ENCODE assay signal across 7 cellular contexts in the genomic region with DNA sequence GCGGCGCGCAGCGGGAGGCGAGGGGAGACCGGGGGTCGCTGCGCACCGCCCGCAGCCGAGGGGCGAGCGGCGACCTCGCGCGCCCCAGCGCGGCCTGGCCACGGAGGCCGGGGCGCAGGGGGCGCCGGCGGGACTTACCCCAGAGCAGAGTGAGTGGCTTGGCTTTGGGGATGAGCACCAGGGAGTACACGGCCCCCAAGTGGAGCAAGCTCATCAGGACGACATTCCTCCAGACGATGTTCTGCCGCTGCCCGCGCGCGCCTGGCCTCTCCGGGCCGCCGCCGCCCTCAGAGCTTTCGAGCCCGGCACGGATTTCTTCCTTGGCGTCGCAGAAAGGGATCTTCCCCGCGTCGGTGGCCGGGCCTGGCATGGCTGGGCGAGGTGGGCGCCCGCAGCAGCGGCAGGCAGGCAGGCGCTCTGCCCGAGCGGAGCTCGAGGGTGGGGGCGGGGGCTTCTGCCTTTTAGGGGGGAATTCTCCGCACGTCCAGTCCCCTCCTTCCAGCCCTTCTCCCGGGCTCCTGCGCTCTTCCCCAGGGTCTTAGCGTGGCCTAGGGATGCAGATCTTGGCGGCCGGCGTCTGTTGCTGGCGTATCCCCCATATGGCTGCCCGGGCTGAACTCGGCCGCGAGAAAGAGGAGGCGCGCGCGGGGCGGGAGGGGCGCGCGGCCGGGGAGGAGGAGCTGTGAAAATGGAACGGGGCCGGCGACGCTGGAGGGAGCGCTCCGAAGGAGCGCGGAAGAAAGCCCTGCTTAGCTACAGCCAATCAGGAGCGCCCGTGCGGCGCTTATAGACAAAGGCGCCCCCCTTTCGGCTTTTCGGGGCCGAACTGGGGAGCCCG. TPM values are rescaled to one million over a fixed set of nuclear protein-coding genes. Genes with fewer than 3 reads are reported as not detected.
DNase-seq lines count a peak whose midpoint lies in the region; ATAC-seq, FAIRE-seq and TF ChIP-seq lines count a peak whose summit lies in the region.

A gene (minus strand): TSS at position 629 of the 838 bp plus-strand sequence. CDS start 259 bp downstream, at position 370.

- H3K9ac ChIP-seq in keratinocyte (ENCODE audit: control insufficient read depth, extremely low read depth, insufficient read depth, low read length) = peak within 1 kb of the TSS; percentile 80

- H2AFZ ChIP-seq in keratinocyte (ENCODE audit: control insufficient read depth, low read length) = peak within 1 kb of the TSS; percentile 90

- H3K27me3 ChIP-seq in keratinocyte (ENCODE audit: control insufficient read depth, extremely low read depth, insufficient read depth, low read length) = no peaks in the 10 kb centered on the region

- peak within 1 kb of the TSS; percentile 67 to 89 (median 72) for H3K4me3 ChIP-seq in keratinocyte (ENCODE audit: control insufficient read depth in 2 of 3, extremely low read depth in 1 of 3, insufficient read depth in 2 of 3, low read depth in 1 of 3, low read length in 3 of 3)

- peak; percentile 91 for ATAC-seq in HG02610 (IDR thresholded peaks at IDR 0.05; ENCODE audit: unreplicated experiment)

- no peaks in the 10 kb centered on the region for H3K9me1 ChIP-seq in keratinocyte (ENCODE audit: control insufficient read depth, extremely low read depth, insufficient read depth, low read length)

- DNase-seq in GM13976 (ENCODE audit: low spot score) (peak; percentile 91), NCI-H1105 (lab: John Stamatoyannopoulos, UW) (peak; percentile 80), cerebellar cortex (ENCODE audit: low spot score) (peak; percentile 87), keratinocyte (ENCODE audit: low read depth, low spot score) (no peak)
- peak; percentile 17 to 51 for DNase-seq in stimulated activated CD4-positive, alpha-beta T cell treated with anti-CD3 and anti-CD28 coated beads, Interleukin-12 subunit alpha, Interleukin-12 subunit beta, amount 100 ng/mL, for 24 hours (ENCODE audit: low read depth in 2 of 2)

- dilution Hi-C loops in keratinocyte (cut with MboI; ENCODE audit: extremely low pct_ligation_motif_present, low sequenced_read_pairs) = no loop called here

- H3K4me2 ChIP-seq in keratinocyte (ENCODE audit: control insufficient read depth, extremely low read depth, insufficient read depth, low read depth, low read length) = peak within 1 kb of the TSS; percentile 90

- TF ChIP-seq CTCF in GM13976 (IDR thresholded peaks at IDR 0.05; ENCODE audit: borderline replicate concordance, control extremely low read depth, extremely low read depth, insufficient read depth, missing control alignments) (no peak), VCaP (conservative IDR thresholded peaks at IDR 0.05) (no peak), keratinocyte (optimal IDR thresholded peaks at IDR 0.05 in 1 of 3, IDR thresholded peaks at IDR 0.05 in 1 of 3, conservative IDR thresholded peaks at IDR 0.05 in 1 of 3; ENCODE audit: extremely low read depth in 1 of 3, insufficient read depth in 2 of 3, low read length in 3 of 3) (peak in 1 of 3 experiments; percentile 16)

- H3K27ac ChIP-seq in VCaP (peak within 1 kb of the TSS; percentile 47; the same call in 1 of the 2 replicates), keratinocyte (ENCODE audit: control insufficient read depth, insufficient read depth, low read length) (peak within 1 kb of the TSS; percentile 55)

- peaks cover 37% of the 10 kb centered on the region for H3K79me2 ChIP-seq in keratinocyte (ENCODE audit: control insufficient read depth, insufficient read depth, low read length)

- H4K20me1 ChIP-seq in keratinocyte (ENCODE audit: control insufficient read depth, extremely low read depth, insufficient read depth, low read length) = no peaks in the 10 kb centered on the region

- in situ Hi-C loops in GM13976 (cut with MboI; ENCODE audit: low sequenced_read_pairs, unreplicated experiment) = no loop called here

- H3K36me3 ChIP-seq in keratinocyte (ENCODE audit: control insufficient read depth in 2 of 2, extremely low read depth in 1 of 2, insufficient read depth in 2 of 2, low read length in 2 of 2) = peaks cover 0 to 5% of the 10 kb centered on the region in 2 experiments

- H3K4me1 ChIP-seq in keratinocyte (ENCODE audit: control insufficient read depth, extremely low read depth, insufficient read depth, low read length) = peaks cover 20% of the 10 kb centered on the region

- H3K9me3 ChIP-seq in keratinocyte (ENCODE audit: control insufficient read depth, low read depth, low read length) = no peaks in the 10 kb centered on the region

- FAIRE-seq in keratinocyte (lab: Jason Lieb, UNC) = no peak

RNA-seq across cellular contexts. Expression of the gene that starts here (rescaled TPM):
- 33.5 to 42.5 TPM (median 39.4 TPM) in 3 replicates for polyA plus RNA-seq in keratinocyte
- polyA plus RNA-seq in keratinocyte (2011; ENCODE audit: low read depth) = 24.7 TPM
- polyA plus RNA-seq in keratinocyte (2011; cell fraction: cytosol; rRNA removed) = 48.7 and 54.0 TPM in 2 replicates
- polyA plus RNA-seq in keratinocyte (2011; cell fraction: nucleus; rRNA removed) = 65.6 and 67.8 TPM in 2 replicates
- polyA plus RNA-seq in keratinocyte (2012; ENCODE audit: low replicate concordance) = 25.2 and 47.0 TPM in 2 replicates
- polyA minus RNA-seq in keratinocyte = 34.9 to 59.8 TPM (median 42.4 TPM) in 3 replicates
- polyA minus RNA-seq in keratinocyte (2011; cell fraction: cytosol; rRNA and poly(A)+ RNA removed) = 71.9 TPM
- 57.8 and 79.8 TPM in 2 replicates for polyA minus RNA-seq in keratinocyte (2011; cell fraction: nucleus; rRNA and poly(A)+ RNA removed)
